In genomic region chr5:157056848-157057247, GRCh38 we compare ENCODE assay signal across 6 cellular contexts. TPM values are rescaled to one million over a fixed set of nuclear protein-coding genes. Genes with fewer than 3 reads are reported as not detected.
"Had no signal": no experiment of that assay in that cellular context is flagged by ENCODE, and none has a peak within 500 bp of the region (broad histone marks: within the 10 kb centered on the region; RNA-seq: fewer than 3 reads in every experiment).

No MANE protein-coding gene starts in this region.

RNA-seq across cellular contexts. Expression of gene HAVCR1, which starts 2.1 kb away (rescaled TPM):
- total RNA-seq: LHCN-M2, PC-3, Peyer's patch, Right ventricle myocardium inferior, RPMI7951, SK-MEL-5 had no signal

RNA-seq across cellular contexts. Expression of gene HAVCR2, which starts 52.0 kb away (rescaled TPM):
- total RNA-seq: SK-MEL-5 had no signal
